20 cellular contexts compared by ENCODE assay signal in genomic region chr21:39763282-39763970, GRCh38. TPM values are rescaled to one million over a fixed set of nuclear protein-coding genes. Genes with fewer than 3 reads are reported as not detected.
"Had no signal": no experiment of that assay in that cellular context is flagged by ENCODE, and none has a peak within 500 bp of the region (broad histone marks: within the 10 kb centered on the region; RNA-seq: fewer than 3 reads in every experiment).

No MANE protein-coding gene starts in this region.

- H3K9me3 Mint-ChIP-seq: endodermal cell; stimulated activated naive CD8-positive, alpha-beta T cell treated with anti-CD3 and anti-CD28 coated beads, Interleukin-15, Interleukin-2, amounts not matched to agents 100 ng/mL and 50 ng/mL, for 24 hours had no signal

- H3K36me3 ChIP-seq: brain microvascular endothelial cell, colonic mucosa, neutrophil, tibial nerve, vagina had no signal

- H3K27ac Mint-ChIP-seq: activated naive CD8-positive, alpha-beta T cell; endodermal cell; stimulated activated naive CD8-positive, alpha-beta T cell treated with anti-CD3 and anti-CD28 coated beads, Interleukin-15, Interleukin-2, amounts not matched to agents 100 ng/mL and 50 ng/mL, for 24 hours; T-helper 1 cell treated with Interleukin-12 subunit alpha and Interleukin-12 subunit beta and Interleukin-4 antibody, amounts not matched to agents 30 μg/mL and 1 μg/mL, for 36 hours had no signal

- H3K27me3 ChIP-seq: brain microvascular endothelial cell, colonic mucosa, foreskin keratinocyte, neutrophil, tibial nerve, vagina had no signal

- H3K4me3 Mint-ChIP-seq: activated naive CD8-positive, alpha-beta T cell; endodermal cell; stimulated activated naive CD8-positive, alpha-beta T cell treated with anti-CD3 and anti-CD28 coated beads, Interleukin-15, Interleukin-2, amounts not matched to agents 100 ng/mL and 50 ng/mL, for 24 hours; T-helper 1 cell treated with Interleukin-12 subunit alpha and Interleukin-12 subunit beta and Interleukin-4 antibody, amounts not matched to agents 30 μg/mL and 1 μg/mL, for 36 hours had no signal

- FAIRE-seq: small intestine had no signal

- H3K9me3 ChIP-seq: colonic mucosa, neutrophil, vagina had no signal

- ATAC-seq: foreskin keratinocyte, left ventricle myocardium superior, right cardiac atrium had no signal

- H3K36me3 Mint-ChIP-seq: activated naive CD8-positive, alpha-beta T cell had no signal

- H3K27ac ChIP-seq: brain microvascular endothelial cell, colonic mucosa, foreskin keratinocyte, neutrophil, tibial nerve, vagina had no signal

- H3K4me1 ChIP-seq: colonic mucosa, foreskin keratinocyte, vagina had no signal

- H3K4me3 ChIP-seq: colonic mucosa, tibial nerve, vagina had no signal

- H3K27me3 Mint-ChIP-seq: stimulated activated naive CD8-positive, alpha-beta T cell treated with anti-CD3 and anti-CD28 coated beads, Interleukin-15, Interleukin-2, amounts not matched to agents 100 ng/mL and 50 ng/mL, for 24 hours had no signal

- DNase-seq: activated CD4-positive, alpha-beta T cell treated with anti-CD3 and anti-CD28 coated beads, Interleukin-2, amount 50 U/mL, for 48 hours; amniotic stem cell; brain microvascular endothelial cell; central memory CD4-positive, alpha-beta T cell; colonic mucosa; endodermal cell; foreskin keratinocyte; left ventricle myocardium superior; right cardiac atrium; small intestine; stimulated activated CD4-positive, alpha-beta T cell treated with anti-CD3 and anti-CD28 coated beads, Interleukin-15, amount 100 ng/mL, for 24 hours; stimulated activated CD4-positive, alpha-beta T cell treated with anti-CD3 and anti-CD28 coated beads, Interleukin-2, amount 100 ng/mL, for 48 hours had no signal

RNA-seq across cellular contexts. Expression of gene IGSF5, which starts 18.4 kb away (rescaled TPM):
- total RNA-seq: fibroblast of lung, foreskin keratinocyte, mononuclear cell, tibial nerve, vagina had no signal
